Comparison of ENCODE assay signal across 8 cellular contexts in genomic region chr12:12725086-12725955, GRCh38. TPM values are rescaled to one million over a fixed set of nuclear protein-coding genes. Genes with fewer than 3 reads are reported as not detected.
A peak's percentile ranks its signal among the peaks of the same experiment; 100 is the strongest.
DNase-seq lines count a peak whose midpoint lies in the region; ATAC-seq and TF ChIP-seq lines count a peak whose summit lies in the region.

No MANE protein-coding gene starts in this region.

- peak overlapping the region; percentile 98 for H3K27ac ChIP-seq in KMS-11
- H3K27ac ChIP-seq in Peyer's patch, result peak overlapping the region; percentile 98 to 100 (median 98)
- H3K27ac ChIP-seq in naive thymus-derived CD4-positive, alpha-beta T cell (ENCODE audit: low read depth, low read length), result peak overlapping the region; percentile 99

- H3K9me3 Mint-ChIP-seq in activated T-helper 1 cell treated with anti-CD3 and anti-CD28 coated beads, Interleukin-12 subunit alpha, Interleukin-12 subunit beta, Interleukin-2, Interleukin-4 antibody, amounts not matched to agents 30 ng/mL and 10 ng/mL and 1 ng/mL, durations not matched to agents 14 hours and 24 hours and 36 hours, result no peaks in the 10 kb centered on the region
- peaks cover 0 to 13% (median 0%) of the 10 kb centered on the region in 11 donors for H3K9me3 Mint-ChIP-seq in naive thymus-derived CD4-positive, alpha-beta T cell
- no peaks in the 10 kb centered on the region for H3K9me3 Mint-ChIP-seq in stimulated activated memory B cell treated with anti-CD40 and anti-IgM and Interleukin-4, amounts not matched to agents 10 μg/mL and 1 μg/mL and 100 μg/mL, for 72 hours

- no peak overlapping the region for H2AFZ ChIP-seq in KMS-11 (ENCODE audit: low read depth)

- peak; percentile 63 for ATAC-seq in GM21786 (IDR thresholded peaks at IDR 0.05; ENCODE audit: unreplicated experiment)
- peak; percentile 80 for ATAC-seq in naive thymus-derived CD4-positive, alpha-beta T cell
- ATAC-seq in stimulated activated memory B cell treated with anti-CD40 and anti-IgM and Interleukin-4, amounts not matched to agents 10 μg/mL and 1 μg/mL and 100 μg/mL, for 72 hours, result peak; percentile 85

- H3K36me3 Mint-ChIP-seq in activated T-helper 1 cell treated with anti-CD3 and anti-CD28 coated beads, Interleukin-12 subunit alpha, Interleukin-12 subunit beta, Interleukin-2, Interleukin-4 antibody, amounts not matched to agents 30 ng/mL and 10 ng/mL and 1 ng/mL, durations not matched to agents 14 hours and 24 hours and 36 hours (ENCODE audit: low read depth), result peaks cover 35% of the 10 kb centered on the region
- peaks cover 9 to 53% (median 15%) of the 10 kb centered on the region in 5 donors for H3K36me3 Mint-ChIP-seq in naive thymus-derived CD4-positive, alpha-beta T cell
- peaks cover 10% of the 10 kb centered on the region for H3K36me3 Mint-ChIP-seq in stimulated activated memory B cell treated with anti-CD40 and anti-IgM and Interleukin-4, amounts not matched to agents 10 μg/mL and 1 μg/mL and 100 μg/mL, for 72 hours

- peak; percentile 81 to 82 for TF ChIP-seq POLR2A in Peyer's patch (IDR thresholded peaks at IDR 0.05)

- H3K27me3 Mint-ChIP-seq in activated T-helper 1 cell treated with anti-CD3 and anti-CD28 coated beads, Interleukin-12 subunit alpha, Interleukin-12 subunit beta, Interleukin-2, Interleukin-4 antibody, amounts not matched to agents 30 ng/mL and 10 ng/mL and 1 ng/mL, durations not matched to agents 14 hours and 24 hours and 36 hours (ENCODE audit: insufficient read depth), result peaks cover 3% of the 10 kb centered on the region
- peaks cover 0 to 7% (median 0%) of the 10 kb centered on the region in 5 donors for H3K27me3 Mint-ChIP-seq in naive thymus-derived CD4-positive, alpha-beta T cell
- H3K27me3 Mint-ChIP-seq in stimulated activated memory B cell treated with anti-CD40 and anti-IgM and Interleukin-4, amounts not matched to agents 10 μg/mL and 1 μg/mL and 100 μg/mL, for 72 hours, result no peaks in the 10 kb centered on the region

- POLR2A ChIA-PET in naive thymus-derived CD4-positive, alpha-beta T cell (lab: Charles Lee), result interaction anchor here (0.6 to 24.3 kb wide), 18 partner anchors 10 to 375 kb away, joined by 3 to 1179 read pairs (median 3); partner anchors contain the start of genes BORCS5, CDKN1B, DUSP16 and GPR19

- H3K4me2 ChIP-seq in KMS-11, result peak overlapping the region; percentile 84; the same call in 1 of the 2 replicates

- peaks cover 10% of the 10 kb centered on the region; the same call in 1 of the 2 replicates for H3K36me3 ChIP-seq in KMS-11 (ENCODE audit: insufficient read depth)
- peaks cover 0 to 12% (median 0%) of the 10 kb centered on the region in 3 donors for H3K36me3 ChIP-seq in Peyer's patch
- H3K36me3 ChIP-seq in naive thymus-derived CD4-positive, alpha-beta T cell (ENCODE audit: control insufficient read depth in 2 of 3, insufficient read depth in 3 of 3, low read length in 3 of 3), result peaks cover 0 to 10% (median 0%) of the 10 kb centered on the region in 3 experiments

- intact Hi-C loops in activated T-helper 1 cell treated with anti-CD3 and anti-CD28 coated beads, Interleukin-12 subunit alpha, Interleukin-12 subunit beta, Interleukin-2, Interleukin-4 antibody, amounts not matched to agents 30 ng/mL and 10 ng/mL and 1 ng/mL, durations not matched to agents 14 hours and 24 hours and 36 hours (cut with micrococcal nuclease), result loop anchor here (1.0 to 5.0 kb wide), 8 partner anchors 8 to 1073 kb away; partner anchors contain the start of genes BORCS5, CDKN1B, EMP1 and GPR19
- intact Hi-C loops in naive thymus-derived CD4-positive, alpha-beta T cell (cut with micrococcal nuclease), result loop anchor here (1.0 to 10.0 kb wide), 17 partner anchors 8 to 1662 kb away; partner anchors contain the start of genes BORCS5 (in 2 of the 2), CDKN1B (in 2 of the 2), GPR19 (in 2 of the 2) and HEBP1 (in 2 of the 2)

- peak overlapping the region; percentile 96 for H3K27ac Mint-ChIP-seq in activated T-helper 1 cell treated with anti-CD3 and anti-CD28 coated beads, Interleukin-12 subunit alpha, Interleukin-12 subunit beta, Interleukin-2, Interleukin-4 antibody, amounts not matched to agents 30 ng/mL and 10 ng/mL and 1 ng/mL, durations not matched to agents 14 hours and 24 hours and 36 hours
- peak overlapping the region; percentile 96 to 99 (median 97) for H3K27ac Mint-ChIP-seq in naive thymus-derived CD4-positive, alpha-beta T cell
- peak overlapping the region; percentile 99 for H3K27ac Mint-ChIP-seq in stimulated activated memory B cell treated with anti-CD40 and anti-IgM and Interleukin-4, amounts not matched to agents 10 μg/mL and 1 μg/mL and 100 μg/mL, for 72 hours

- no peaks in the 10 kb centered on the region for H3K9me3 ChIP-seq in Peyer's patch
- H3K9me3 ChIP-seq in naive thymus-derived CD4-positive, alpha-beta T cell (ENCODE audit: control insufficient read depth in 2 of 3, low read length in 3 of 3), result no peaks in the 10 kb centered on the region

- H3K9ac ChIP-seq in KMS-11, result peak overlapping the region; percentile 98

- H3K4me1 Mint-ChIP-seq in activated T-helper 1 cell treated with anti-CD3 and anti-CD28 coated beads, Interleukin-12 subunit alpha, Interleukin-12 subunit beta, Interleukin-2, Interleukin-4 antibody, amounts not matched to agents 30 ng/mL and 10 ng/mL and 1 ng/mL, durations not matched to agents 14 hours and 24 hours and 36 hours (ENCODE audit: low read depth), result peaks cover 57% of the 10 kb centered on the region
- peaks cover 27 to 64% (median 56%) of the 10 kb centered on the region in 7 donors for H3K4me1 Mint-ChIP-seq in naive thymus-derived CD4-positive, alpha-beta T cell
- H3K4me1 Mint-ChIP-seq in stimulated activated memory B cell treated with anti-CD40 and anti-IgM and Interleukin-4, amounts not matched to agents 10 μg/mL and 1 μg/mL and 100 μg/mL, for 72 hours, result peaks cover 36% of the 10 kb centered on the region

- no peaks in the 10 kb centered on the region for H4K20me1 ChIP-seq in KMS-11 (ENCODE audit: insufficient read depth)

- H3K4me3 ChIP-seq in KMS-11 (IDR thresholded peaks at IDR 0.05; ENCODE audit: insufficient read depth, low read depth, low read length) (no peak overlapping the region), Peyer's patch (peak overlapping the region; percentile 74 to 89 (median 78))
- peak overlapping the region; percentile 53 for H3K4me3 ChIP-seq in naive thymus-derived CD4-positive, alpha-beta T cell (ENCODE audit: low read length)

- H3K4me3 Mint-ChIP-seq in activated T-helper 1 cell treated with anti-CD3 and anti-CD28 coated beads, Interleukin-12 subunit alpha, Interleukin-12 subunit beta, Interleukin-2, Interleukin-4 antibody, amounts not matched to agents 30 ng/mL and 10 ng/mL and 1 ng/mL, durations not matched to agents 14 hours and 24 hours and 36 hours, result peak overlapping the region; percentile 90
- H3K4me3 Mint-ChIP-seq in naive thymus-derived CD4-positive, alpha-beta T cell, result peak overlapping the region; percentile 87 to 98 (median 94)
- peak overlapping the region; percentile 89 for H3K4me3 Mint-ChIP-seq in stimulated activated memory B cell treated with anti-CD40 and anti-IgM and Interleukin-4, amounts not matched to agents 10 μg/mL and 1 μg/mL and 100 μg/mL, for 72 hours

- H3K79me2 ChIP-seq in KMS-11 (ENCODE audit: insufficient read depth, low read depth), result peaks cover 86% of the 10 kb centered on the region

- TF ChIP-seq CTCF in KMS-11 (conservative IDR thresholded peaks at IDR 0.05; ENCODE audit: low read depth, low read length), result no peak
- TF ChIP-seq CTCF in Peyer's patch (IDR thresholded peaks at IDR 0.05), result peak in 3 of 6 experiments; percentile 22 to 38 (median 34)

- peaks cover 29% of the 10 kb centered on the region for H3K4me1 ChIP-seq in KMS-11 (ENCODE audit: low read depth, poor library complexity, severe bottlenecking)
- peaks cover 0 to 26% (median 11%) of the 10 kb centered on the region in 4 donors for H3K4me1 ChIP-seq in Peyer's patch
- H3K4me1 ChIP-seq in naive thymus-derived CD4-positive, alpha-beta T cell (ENCODE audit: control insufficient read depth in 2 of 2, insufficient read depth in 2 of 2, low read length in 2 of 2), result peaks cover 26 to 28% of the 10 kb centered on the region in 2 donors

- CTCF ChIA-PET in naive thymus-derived CD4-positive, alpha-beta T cell (lab: Charles Lee), result interaction anchor here (0.6 to 2.6 kb wide), 3 partner anchors 10 to 11 kb away, joined by 3 to 18 read pairs (median 13); no protein-coding TSS in a partner anchor

- H3K27me3 ChIP-seq in KMS-11 (ENCODE audit: insufficient read depth, low read depth) (no peaks in the 10 kb centered on the region), Peyer's patch (no peaks in the 10 kb centered on the region)
- H3K27me3 ChIP-seq in naive thymus-derived CD4-positive, alpha-beta T cell (ENCODE audit: control insufficient read depth in 2 of 2, insufficient read depth in 2 of 2, low read length in 2 of 2), result no peaks in the 10 kb centered on the region

- peak; percentile 95 for DNase-seq in DMS79 treated with DMSO at 0.1 percent for 48 hours (lab: John Stamatoyannopoulos, UW)
- DNase-seq in Peyer's patch, result peak; percentile 94 to 98 (median 96)
- peak; percentile 94 for DNase-seq in activated T-helper 1 cell treated with anti-CD3 and anti-CD28 coated beads, Interleukin-12 subunit alpha, Interleukin-12 subunit beta, Interleukin-2, Interleukin-4 antibody, amounts not matched to agents 30 ng/mL and 10 ng/mL and 1 ng/mL, durations not matched to agents 14 hours and 24 hours and 36 hours (ENCODE audit: low spot score)
- peak; percentile 100 for DNase-seq in fibroblast of gingiva (ENCODE audit: low read depth)
- peak; percentile 85 to 98 (median 96) for DNase-seq in naive thymus-derived CD4-positive, alpha-beta T cell

RNA-seq across cellular contexts. Expression of gene CDKN1B, which starts 8.2 kb away (rescaled TPM):
- total RNA-seq in Peyer's patch, result 10 to 100 TPM; 37.7 to 66.0 (median 48.1) TPM
- 54.8 and 61.9 TPM in 2 replicates for total RNA-seq in activated T-helper 1 cell treated with anti-CD3 and anti-CD28 coated beads, Interleukin-12 subunit alpha, Interleukin-12 subunit beta, Interleukin-2, Interleukin-4 antibody, amounts not matched to agents 30 ng/mL and 10 ng/mL and 1 ng/mL, durations not matched to agents 14 hours and 24 hours and 36 hours
- 100 to 1,000 TPM; 105 to 205 (median 191) TPM for total RNA-seq in naive thymus-derived CD4-positive, alpha-beta T cell
- polyA plus RNA-seq in naive thymus-derived CD4-positive, alpha-beta T cell, result 10 to 100 TPM; 15.1 to 32.8 TPM

RNA-seq across cellular contexts. Expression of gene GPR19, which starts 29.3 kb away (rescaled TPM):
- 1 to 10 TPM in 1 of 4 donors, under 1 TPM in 1, not detected in 2; 0.54 to 1.2 TPM for total RNA-seq in Peyer's patch
- 7.9 and 8.9 TPM in 2 replicates for total RNA-seq in activated T-helper 1 cell treated with anti-CD3 and anti-CD28 coated beads, Interleukin-12 subunit alpha, Interleukin-12 subunit beta, Interleukin-2, Interleukin-4 antibody, amounts not matched to agents 30 ng/mL and 10 ng/mL and 1 ng/mL, durations not matched to agents 14 hours and 24 hours and 36 hours
- 10 to 100 TPM in 1 of 5 experiments, 1 to 10 TPM in 3, under 1 TPM in 1; 0.69 to 10.4 (median 2.7) TPM for total RNA-seq in naive thymus-derived CD4-positive, alpha-beta T cell
- under 1 TPM; 0.17 to 0.52 TPM for polyA plus RNA-seq in naive thymus-derived CD4-positive, alpha-beta T cell
